ENCODE assay signal across 33 cellular contexts in genomic region chr16:5468488-5468887, GRCh38.
"Had no signal": no experiment of that assay in that cellular context is flagged by ENCODE, and none has a peak within 500 bp of the region (broad histone marks: within the 10 kb centered on the region; RNA-seq: fewer than 3 reads in every experiment).

No MANE protein-coding gene starts in this region.

- DNase-seq: activated effector memory CD4-positive, alpha-beta T cell treated with anti-CD3 and anti-CD28 coated beads, Interleukin-2, amount 50 U/mL, for 16 hours; activated effector memory CD4-positive, alpha-beta T cell treated with Interleukin-2 at 50 U/mL for 16 hours; activated gamma-delta T cell; activated gamma-delta T cell treated with Interleukin-2 at 50 U/mL for 16 hours; activated naive CD4-positive, alpha-beta T cell; activated naive CD4-positive, alpha-beta T cell treated with anti-CD3 and anti-CD28 coated beads for 36 hours; activated naive CD4-positive, alpha-beta T cell treated with anti-CD3 and anti-CD28 coated beads, Interleukin-2, amount 10 ng/mL, durations not matched to agents 7 days and 5 days; activated naive CD4-positive, alpha-beta T cell treated with anti-CD3 and anti-CD28 coated beads, Interleukin-2, amount 50 U/mL, for 16 hours; activated naive CD4-positive, alpha-beta T cell treated with Interleukin-2 at 50 U/mL for 16 hours; activated naive CD8-positive, alpha-beta T cell treated with anti-CD3 and anti-CD28 coated beads for 36 hours; activated naive CD8-positive, alpha-beta T cell treated with anti-CD3 and anti-CD28 coated beads, Interleukin-2, amount 10 ng/mL, durations not matched to agents 7 days and 5 days; activated naive CD8-positive, alpha-beta T cell treated with anti-CD3 and anti-CD28 coated beads, Interleukin-2, amount 50 U/mL, for 24 hours; activated T-cell treated with anti-CD3 and anti-CD28 coated beads, Interleukin-2, amount 50 U/mL, for 24 hours; activated T-cell treated with anti-CD3 and anti-CD28 coated beads, Interleukin-2, amount 50 U/mL, for 4 hours; activated T-cell treated with anti-CD3 and anti-CD28 coated beads, Interleukin-2, amount 50 U/mL, for 48 hours; activated T-cell treated with anti-CD3 and anti-CD28 coated beads, Interleukin-2, amount 50 U/mL, for 72 hours; adrenal gland; amniotic stem cell; amygdala; anterior cingulate cortex; aorta; body of pancreas; brain microvascular endothelial cell; caudate nucleus; central memory CD4-positive, alpha-beta T cell; cerebellar nuclear complex had no signal

- H3K9me3 ChIP-seq: adrenal gland, ascending aorta, body of pancreas had no signal

- H3K27me3 ChIP-seq: ascending aorta, body of pancreas, brain microvascular endothelial cell had no signal

- H3K4me3 ChIP-seq: adrenal gland, ascending aorta, body of pancreas, breast epithelium, cardiac muscle cell had no signal

- H3K4me1 ChIP-seq: adrenal gland, ascending aorta, body of pancreas, breast epithelium had no signal

- FAIRE-seq: astrocyte, bronchial epithelial cell had no signal

- ATAC-seq: activated naive CD4-positive, alpha-beta T cell treated with anti-CD3 and anti-CD28 coated beads, Interleukin-2, amount 50 U/mL, for 72 hours; activated naive CD8-positive, alpha-beta T cell treated with anti-CD3 and anti-CD28 coated beads, Interleukin-2, amount 50 U/mL, for 24 hours; activated T-cell treated with anti-CD3 and anti-CD28 coated beads, Interleukin-2, amount 50 U/mL, for 4 hours; activated T-cell treated with anti-CD3 and anti-CD28 coated beads, Interleukin-2, amount 50 U/mL, for 72 hours; activated T-helper 17 cell treated with anti-CD3 and anti-CD28 coated beads, Interleukin-2, amount 50 U/mL, for 72 hours; body of pancreas had no signal

- H3K36me3 ChIP-seq: adrenal gland, ascending aorta, brain microvascular endothelial cell, breast epithelium, cardiac muscle cell had no signal

- H3K27ac ChIP-seq: adrenal gland, ascending aorta, body of pancreas, brain microvascular endothelial cell, breast epithelium, cardiac muscle cell had no signal
